In the genomic region with DNA sequence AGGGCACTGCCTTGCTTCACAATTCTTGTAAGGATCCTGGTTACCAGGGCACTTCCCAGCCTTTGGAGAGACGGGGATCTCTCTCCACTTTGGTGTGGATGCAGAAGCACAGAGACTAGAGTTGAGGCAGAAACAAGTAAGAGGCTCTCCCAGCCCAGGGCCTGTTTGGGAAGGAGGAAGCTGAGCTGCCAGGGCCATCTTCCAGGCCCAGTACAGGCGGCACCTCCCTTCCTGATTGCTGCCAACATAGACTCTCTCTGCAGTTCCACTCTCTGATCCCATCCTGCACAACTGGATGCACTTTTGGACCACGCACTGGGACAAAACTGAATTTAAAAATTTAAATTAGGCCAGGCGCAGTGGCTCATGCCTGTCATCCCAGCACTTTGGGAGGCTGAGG, we compare ENCODE assay signal across 20 cellular contexts. TPM values are rescaled to one million over a fixed set of nuclear protein-coding genes. Genes with fewer than 3 reads are reported as not detected.
DNase-seq lines count a peak whose midpoint lies in the region; ATAC-seq and TF ChIP-seq lines count a peak whose summit lies in the region.
"Had no signal": no experiment of that assay in that cellular context is flagged by ENCODE, and none has a peak within 500 bp of the region (broad histone marks: within the 10 kb centered on the region; RNA-seq: fewer than 3 reads in every experiment).

No MANE protein-coding gene starts in this region.

- H3K27ac ChIP-seq in spleen = peak overlapping the region in 6 of 8 donors; percentile 40 to 82 (median 65)
- H3K27ac ChIP-seq: RWPE1 had no signal

- peak overlapping the region; percentile 27 to 55 for H3K4me3 Mint-ChIP-seq in CD14-positive monocyte
- H3K4me3 Mint-ChIP-seq: activated CD4-positive, alpha-beta T cell treated with anti-CD3 and anti-CD28 coated beads, Interleukin-2, amount 10 ng/mL, durations not matched to agents 7 days and 5 days; H9 had no signal

- ATAC-seq in left ventricle myocardium superior = peak; percentile 69
- no peak for ATAC-seq in GM19395 (IDR thresholded peaks at IDR 0.05; ENCODE audit: unreplicated experiment)
- no peak for ATAC-seq in GM19397 (IDR thresholded peaks at IDR 0.05; ENCODE audit: unreplicated experiment)
- ATAC-seq: CD8-positive, alpha-beta T cell; left colon had no signal

- no peaks in the 10 kb centered on the region for H3K36me3 ChIP-seq in spleen
- H3K36me3 ChIP-seq: thoracic aorta had no signal

- peaks cover 79% of the 10 kb centered on the region for H3K4me1 Mint-ChIP-seq in CD14-positive monocyte

- H3K4me3 ChIP-seq in spleen = no peak overlapping the region
- H3K4me3 ChIP-seq: thoracic aorta had no signal

- H3K36me3 Mint-ChIP-seq in CD14-positive monocyte = peaks cover 0 to 9% of the 10 kb centered on the region in 2 donors
- H3K36me3 Mint-ChIP-seq: CD8-positive, alpha-beta T cell had no signal

- no peak for DNase-seq in CD14-positive monocyte (ENCODE audit: low spot score)
- peak; percentile 24 for DNase-seq in UCSD-AML1 (lab: John Stamatoyannopoulos, UW; ENCODE audit: unreplicated experiment)
- DNase-seq in left ventricle myocardium superior = no peak
- no peak for DNase-seq in spleen
- DNase-seq in NCI-H2196 (lab: John Stamatoyannopoulos, UW; ENCODE audit: unreplicated experiment) = no peak
- DNase-seq in DMS79 treated with DMSO at 0.1 percent for 48 hours (lab: John Stamatoyannopoulos, UW) = no peak
- DNase-seq: activated CD4-positive, alpha-beta T cell treated with anti-CD3 and anti-CD28 coated beads, Interleukin-2, amount 10 ng/mL, durations not matched to agents 7 days and 5 days; CD8-positive, alpha-beta T cell; cerebellar nuclear complex; H9; left colon; NCI-H2029; NCI-H446 treated with DMSO at 0.1 percent for 48 hours; NK-92 treated with Interleukin-12 subunit alpha and Interleukin-12 subunit beta, amount 100 ng/mL, for 24 hours; stimulated activated CD4-positive, alpha-beta T cell treated with anti-CD3 and anti-CD28 coated beads, Interleukin-4, amount 100 ng/mL, for 24 hours had no signal

- no peaks in the 10 kb centered on the region for H3K9me3 ChIP-seq in spleen
- H3K9me3 ChIP-seq: thoracic aorta had no signal

- intact Hi-C loops in CD14-positive monocyte (cut with micrococcal nuclease) = loop anchor here in 1 of 2 donors (5.0 kb wide), 1 partner anchor 64 kb away; no protein-coding TSS in a partner anchor
- intact Hi-C loops in left ventricle myocardium superior (cut with micrococcal nuclease) = no loop called here
- intact Hi-C loops in spleen (cut with DNase I; ENCODE audit: low total_unique reads) = no loop called here

- peaks cover 0 to 2% (median 0%) of the 10 kb centered on the region in 3 donors for H3K27me3 Mint-ChIP-seq in CD14-positive monocyte (ENCODE audit: low read depth in 3 of 3)
- H3K27me3 Mint-ChIP-seq: activated CD4-positive, alpha-beta T cell treated with anti-CD3 and anti-CD28 coated beads, Interleukin-2, amount 10 ng/mL, durations not matched to agents 7 days and 5 days had no signal

- no peak for TF ChIP-seq POLR2A in spleen (IDR thresholded peaks at IDR 0.05)

- TF ChIP-seq CTCF in CD14-positive monocyte (IDR thresholded peaks at IDR 0.05) = no peak
- TF ChIP-seq CTCF in spleen (IDR thresholded peaks at IDR 0.05 in 8 of 11, conservative IDR thresholded peaks at IDR 0.05 in 3 of 11) = no peak

- H3K27ac Mint-ChIP-seq in CD14-positive monocyte = peak overlapping the region; percentile 98 to 100 (median 100)
- H3K27ac Mint-ChIP-seq: H9 had no signal

- H3K4me1 ChIP-seq in spleen = peaks cover 13 to 68% (median 41%) of the 10 kb centered on the region in 6 donors

- H3K27me3 ChIP-seq in spleen (replicated peaks in 1 of 7) = no peaks in the 10 kb centered on the region

- peaks cover 0 to 3% (median 0%) of the 10 kb centered on the region in 7 donors for H3K9me3 Mint-ChIP-seq in CD14-positive monocyte
- H3K9me3 Mint-ChIP-seq: activated CD4-positive, alpha-beta T cell treated with anti-CD3 and anti-CD28 coated beads, Interleukin-2, amount 10 ng/mL, durations not matched to agents 7 days and 5 days; CD8-positive, alpha-beta T cell; H9; IgD-negative memory B cell had no signal

- 68 to 84% (median 80%) methylated on average over 4 of the region's 4 CpGs for WGBS in spleen, 5 donors

RNA-seq across cellular contexts. Expression of a gene that starts 16.1 kb away (rescaled TPM):
- polyA plus RNA-seq in CD14-positive monocyte (1 to 10 TPM; 5.9 to 7.5 TPM), spleen (10 to 100 TPM in 1 of 3 donors, 1 to 10 TPM in 2; 7.8 to 20.3 (median 8.4) TPM)
- total RNA-seq in left ventricle myocardium superior (2.3 TPM), spleen (10 to 100 TPM; 25.7 to 35.2 (median 30.8) TPM)

RNA-seq across cellular contexts. Expression of a gene that starts 54.9 kb away (rescaled TPM):
- polyA plus RNA-seq in CD14-positive monocyte (1 to 10 TPM; 1.8 to 2.8 TPM), spleen (1 to 10 TPM; 2.3 to 4.4 (median 3.1) TPM)
- total RNA-seq in left ventricle myocardium superior (9.1 TPM), spleen (10 to 100 TPM in 3 of 7 donors, 1 to 10 TPM in 4; 7.2 to 11.7 (median 8.3) TPM)

RNA-seq across cellular contexts. Expression of a gene that starts 55.0 kb away (rescaled TPM):
- 1 to 10 TPM; 4.1 to 6.7 TPM for polyA plus RNA-seq in CD14-positive monocyte
- total RNA-seq in left ventricle myocardium superior = 7.6 TPM
- total RNA-seq in spleen = 10 to 100 TPM in 5 of 7 donors, 1 to 10 TPM in 2; 6.2 to 17.7 (median 13.0) TPM
- polyA plus RNA-seq in spleen = 10 to 100 TPM; 13.7 to 17.1 (median 16.6) TPM
